ENCODE assay signal across 8 cellular contexts in genomic region chr6:122399348-122400120, GRCh38. TPM values are rescaled to one million over a fixed set of nuclear protein-coding genes. Genes with fewer than 3 reads are reported as not detected.
DNase-seq lines count a peak whose midpoint lies in the region; ATAC-seq and TF ChIP-seq lines count a peak whose summit lies in the region.

A gene with protein sequence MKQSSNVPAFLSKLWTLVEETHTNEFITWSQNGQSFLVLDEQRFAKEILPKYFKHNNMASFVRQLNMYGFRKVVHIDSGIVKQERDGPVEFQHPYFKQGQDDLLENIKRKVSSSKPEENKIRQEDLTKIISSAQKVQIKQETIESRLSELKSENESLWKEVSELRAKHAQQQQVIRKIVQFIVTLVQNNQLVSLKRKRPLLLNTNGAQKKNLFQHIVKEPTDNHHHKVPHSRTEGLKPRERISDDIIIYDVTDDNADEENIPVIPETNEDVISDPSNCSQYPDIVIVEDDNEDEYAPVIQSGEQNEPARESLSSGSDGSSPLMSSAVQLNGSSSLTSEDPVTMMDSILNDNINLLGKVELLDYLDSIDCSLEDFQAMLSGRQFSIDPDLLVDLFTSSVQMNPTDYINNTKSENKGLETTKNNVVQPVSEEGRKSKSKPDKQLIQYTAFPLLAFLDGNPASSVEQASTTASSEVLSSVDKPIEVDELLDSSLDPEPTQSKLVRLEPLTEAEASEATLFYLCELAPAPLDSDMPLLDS (plus strand): TSS chr6:122399652. CDS start chr6:122399738, 86 bp downstream.

- no peaks in the 10 kb centered on the region for H3K27me3 ChIP-seq in liver (ENCODE audit: control insufficient read depth in 4 of 4, insufficient read depth in 4 of 4, low read length in 3 of 4)

- under 1% methylated on average over 82 of the region's 82 CpGs for WGBS in liver

- peaks cover 0 to 8% (median 6%) of the 10 kb centered on the region in 4 donors for H3K4me1 ChIP-seq in liver (ENCODE audit: control insufficient read depth in 4 of 4, insufficient read depth in 4 of 4, low read length in 3 of 4)

- peak within 1 kb of the TSS; percentile 71 to 98 (median 83) for H3K4me3 ChIP-seq in liver (ENCODE audit: low read depth in 1 of 3, low read length in 3 of 3)

- no peaks in the 10 kb centered on the region for H3K36me3 ChIP-seq in liver (ENCODE audit: control insufficient read depth in 4 of 4, insufficient read depth in 3 of 4, low read depth in 1 of 4, low read length in 3 of 4)

- H3K27ac ChIP-seq in liver (ENCODE audit: low read depth in 1 of 2, low read length in 2 of 2) = peak within 1 kb of the TSS; percentile 34 to 46

- DNase-seq in C1 segment of cervical spinal cord (lab: John Stamatoyannopoulos, UW) (peak; percentile 78 to 98 (median 96)), NCI-H748 (lab: John Stamatoyannopoulos, UW; ENCODE audit: unreplicated experiment) (peak; percentile 99), dermis blood vessel endothelial cell (peak; percentile 99)
- DNase-seq in activated CD4-positive, alpha-beta T cell treated with anti-CD3 and anti-CD28 coated beads, Interleukin-2, amount 50 U/mL, for 24 hours (ENCODE audit: low read depth in 1 of 2, low spot score in 1 of 2) = peak; percentile 80 to 94
- peak; percentile 95 for DNase-seq in stimulated activated CD4-positive, alpha-beta T cell treated with anti-CD3 and anti-CD28 coated beads, Interleukin-4, amount 100 ng/mL, for 24 hours

- ATAC-seq in GM19351 (IDR thresholded peaks at IDR 0.05; ENCODE audit: unreplicated experiment) (peak; percentile 95), HG03521 (IDR thresholded peaks at IDR 0.05; ENCODE audit: unreplicated experiment) (peak; percentile 99)

- peak; percentile 12 to 24 for TF ChIP-seq RAD21 in liver (IDR thresholded peaks at IDR 0.05)

- TF ChIP-seq CTCF in liver (IDR thresholded peaks at IDR 0.05; ENCODE audit: low read depth, low read length, missing input control) = no peak

- H3K9ac ChIP-seq in liver (ENCODE audit: low read depth in 1 of 2, low read length in 2 of 2) = peak within 1 kb of the TSS; percentile 72 to 73

- no peaks in the 10 kb centered on the region for H3K9me3 ChIP-seq in liver (ENCODE audit: control insufficient read depth in 4 of 4, low read length in 3 of 4)

TF ChIP-seq in liver, 16 proteins besides CTCF, POLR2A, EP300 and RAD21:
- peak; percentile 22 for TF ChIP-seq MAX (IDR thresholded peaks at IDR 0.05)
- TF ChIP-seq NR2F2 (IDR thresholded peaks at IDR 0.05) = no peak
- TF ChIP-seq REST (IDR thresholded peaks at IDR 0.05) = peak; percentile 24
- no peak for TF ChIP-seq FOXA2 (IDR thresholded peaks at IDR 0.05)
- peak; percentile 20 for TF ChIP-seq YY1 (IDR thresholded peaks at IDR 0.05)
- TF ChIP-seq ATF3 (IDR thresholded peaks at IDR 0.05) = no peak
- no peak for TF ChIP-seq JUND (IDR thresholded peaks at IDR 0.05)
- TF ChIP-seq EGR1 (IDR thresholded peaks at IDR 0.05; ENCODE audit: low read depth in 2 of 2) = no peak
- peak; percentile 77 for TF ChIP-seq SP1 (IDR thresholded peaks at IDR 0.05)
- TF ChIP-seq GABPA (IDR thresholded peaks at IDR 0.05 in 1 of 2, conservative IDR thresholded peaks at IDR 0.05 in 1 of 2) = no peak
- no peak for TF ChIP-seq RXRA (IDR thresholded peaks at IDR 0.05)
- no peak for TF ChIP-seq HNF4A (conservative IDR thresholded peaks at IDR 0.05)
- TF ChIP-seq TAF1 (conservative IDR thresholded peaks at IDR 0.05) = peak; percentile 90
- no peak for TF ChIP-seq HNF4G (IDR thresholded peaks at IDR 0.05)
- TF ChIP-seq, protein P1, sequence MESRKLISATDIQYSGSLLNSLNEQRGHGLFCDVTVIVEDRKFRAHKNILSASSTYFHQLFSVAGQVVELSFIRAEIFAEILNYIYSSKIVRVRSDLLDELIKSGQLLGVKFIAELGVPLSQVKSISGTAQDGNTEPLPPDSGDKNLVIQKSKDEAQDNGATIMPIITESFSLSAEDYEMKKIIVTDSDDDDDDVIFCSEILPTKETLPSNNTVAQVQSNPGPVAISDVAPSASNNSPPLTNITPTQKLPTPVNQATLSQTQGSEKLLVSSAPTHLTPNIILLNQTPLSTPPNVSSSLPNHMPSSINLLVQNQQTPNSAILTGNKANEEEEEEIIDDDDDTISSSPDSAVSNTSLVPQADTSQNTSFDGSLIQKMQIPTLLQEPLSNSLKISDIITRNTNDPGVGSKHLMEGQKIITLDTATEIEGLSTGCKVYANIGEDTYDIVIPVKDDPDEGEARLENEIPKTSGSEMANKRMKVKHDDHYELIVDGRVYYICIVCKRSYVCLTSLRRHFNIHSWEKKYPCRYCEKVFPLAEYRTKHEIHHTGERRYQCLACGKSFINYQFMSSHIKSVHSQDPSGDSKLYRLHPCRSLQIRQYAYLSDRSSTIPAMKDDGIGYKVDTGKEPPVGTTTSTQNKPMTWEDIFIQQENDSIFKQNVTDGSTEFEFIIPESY (IDR thresholded peaks at IDR 0.05) = no peak
- no peak for TF ChIP-seq FOXA1 (IDR thresholded peaks at IDR 0.05)

RNA-seq across cellular contexts. Expression of the gene that starts here (rescaled TPM):
- 23.4 and 27.6 TPM in 2 replicates for total RNA-seq in dermis blood vessel endothelial cell
- 1 to 10 TPM; 7.8 to 7.9 TPM for total RNA-seq in liver
- 1 to 10 TPM; 2.2 to 4.7 TPM for polyA plus RNA-seq in liver

Comparison
In these comparisons a context has a peak if more than half of its experiments do, and no peak if none do; other contexts are left out.
1. Peak in every context shown above with its lines: DNase-seq, ATAC-seq, H3K4me3 ChIP-seq and H3K27ac ChIP-seq.